Comparison of ENCODE assay signal across 1 cellular context in the genomic region with DNA sequence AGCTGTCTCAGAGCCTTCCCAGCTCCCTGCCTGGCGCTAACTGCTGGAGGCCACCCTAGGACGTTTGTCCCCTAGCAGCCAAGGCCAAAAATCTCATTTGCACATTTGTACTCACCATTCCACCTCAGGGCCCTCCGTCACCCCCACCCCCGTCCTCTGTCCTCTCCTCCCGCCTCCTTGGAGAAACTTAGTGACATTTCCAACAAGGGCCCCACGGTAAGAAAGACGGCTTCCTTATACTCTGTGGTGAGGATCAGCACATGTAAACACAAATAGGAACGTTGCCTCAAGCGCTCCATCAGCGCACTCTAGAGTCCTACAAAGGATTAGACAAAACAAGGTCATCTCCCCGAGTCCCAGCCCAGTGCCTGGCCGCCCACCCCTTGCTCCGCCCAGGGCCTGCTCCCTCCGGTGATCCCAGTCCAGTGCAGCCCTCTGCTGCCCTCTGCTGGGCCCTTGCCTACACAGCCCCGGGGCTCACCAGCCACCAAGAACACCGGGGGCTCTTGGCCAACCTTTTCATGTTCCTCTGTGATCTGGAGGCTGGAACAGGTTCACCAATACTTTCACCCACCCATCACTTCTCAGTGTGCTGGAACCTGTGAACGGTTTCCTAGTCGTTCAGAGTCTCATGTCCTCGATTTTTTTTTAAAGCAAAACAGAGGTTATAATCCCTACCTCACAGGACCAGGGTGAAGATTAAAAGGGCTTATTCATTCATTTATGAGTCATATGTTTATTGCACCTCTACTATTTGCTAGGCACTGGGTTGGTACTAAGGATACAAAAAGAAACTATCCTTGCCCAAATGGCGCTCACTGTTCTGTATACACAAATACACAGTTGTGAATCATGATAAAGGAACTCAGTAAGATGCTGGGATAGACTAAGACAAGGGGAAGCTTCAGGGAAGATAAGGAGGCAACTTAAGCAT.
A peak's percentile ranks its signal among the peaks of the same experiment; 100 is the strongest.
TF ChIP-seq lines count a peak whose summit lies in the region.

No MANE protein-coding gene starts in this region.

TF ChIP-seq in HepG2, 621 proteins besides CTCF, POLR2A, EP300 and RAD21 (continued from another document and continues in another):
- TF ChIP-seq, protein P1, sequence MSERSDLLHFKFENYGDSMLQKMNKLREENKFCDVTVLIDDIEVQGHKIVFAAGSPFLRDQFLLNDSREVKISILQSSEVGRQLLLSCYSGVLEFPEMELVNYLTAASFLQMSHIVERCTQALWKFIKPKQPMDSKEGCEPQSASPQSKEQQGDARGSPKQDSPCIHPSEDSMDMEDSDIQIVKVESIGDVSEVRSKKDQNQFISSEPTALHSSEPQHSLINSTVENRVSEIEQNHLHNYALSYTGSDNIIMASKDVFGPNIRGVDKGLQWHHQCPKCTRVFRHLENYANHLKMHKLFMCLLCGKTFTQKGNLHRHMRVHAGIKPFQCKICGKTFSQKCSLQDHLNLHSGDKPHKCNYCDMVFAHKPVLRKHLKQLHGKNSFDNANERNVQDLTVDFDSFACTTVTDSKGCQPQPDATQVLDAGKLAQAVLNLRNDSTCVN (CRISPR knock-in tag; IDR thresholded peaks at IDR 0.05; ENCODE audit: borderline replicate concordance) = peak; percentile 58; the same call in 1 of the 2 replicates
- TF ChIP-seq POGK (CRISPR knock-in tag; conservative IDR thresholded peaks at IDR 0.05) = peak; percentile 67; the same call in 1 of the 2 replicates
- TF ChIP-seq BCL6 (CRISPR knock-in tag; IDR thresholded peaks at IDR 0.05) = 0 out of 2 replicates have a peak, but pooled peaks have one; percentile 26
- TF ChIP-seq EZH2 (conservative IDR thresholded peaks at IDR 0.05; ENCODE audit: low read depth, low read length) = no peak
- TF ChIP-seq ARNT2 (CRISPR knock-in tag; IDR thresholded peaks at IDR 0.05; ENCODE audit: low read depth) = peak; percentile 67; the same call in 1 of the 2 replicates
- TF ChIP-seq, protein P2, sequence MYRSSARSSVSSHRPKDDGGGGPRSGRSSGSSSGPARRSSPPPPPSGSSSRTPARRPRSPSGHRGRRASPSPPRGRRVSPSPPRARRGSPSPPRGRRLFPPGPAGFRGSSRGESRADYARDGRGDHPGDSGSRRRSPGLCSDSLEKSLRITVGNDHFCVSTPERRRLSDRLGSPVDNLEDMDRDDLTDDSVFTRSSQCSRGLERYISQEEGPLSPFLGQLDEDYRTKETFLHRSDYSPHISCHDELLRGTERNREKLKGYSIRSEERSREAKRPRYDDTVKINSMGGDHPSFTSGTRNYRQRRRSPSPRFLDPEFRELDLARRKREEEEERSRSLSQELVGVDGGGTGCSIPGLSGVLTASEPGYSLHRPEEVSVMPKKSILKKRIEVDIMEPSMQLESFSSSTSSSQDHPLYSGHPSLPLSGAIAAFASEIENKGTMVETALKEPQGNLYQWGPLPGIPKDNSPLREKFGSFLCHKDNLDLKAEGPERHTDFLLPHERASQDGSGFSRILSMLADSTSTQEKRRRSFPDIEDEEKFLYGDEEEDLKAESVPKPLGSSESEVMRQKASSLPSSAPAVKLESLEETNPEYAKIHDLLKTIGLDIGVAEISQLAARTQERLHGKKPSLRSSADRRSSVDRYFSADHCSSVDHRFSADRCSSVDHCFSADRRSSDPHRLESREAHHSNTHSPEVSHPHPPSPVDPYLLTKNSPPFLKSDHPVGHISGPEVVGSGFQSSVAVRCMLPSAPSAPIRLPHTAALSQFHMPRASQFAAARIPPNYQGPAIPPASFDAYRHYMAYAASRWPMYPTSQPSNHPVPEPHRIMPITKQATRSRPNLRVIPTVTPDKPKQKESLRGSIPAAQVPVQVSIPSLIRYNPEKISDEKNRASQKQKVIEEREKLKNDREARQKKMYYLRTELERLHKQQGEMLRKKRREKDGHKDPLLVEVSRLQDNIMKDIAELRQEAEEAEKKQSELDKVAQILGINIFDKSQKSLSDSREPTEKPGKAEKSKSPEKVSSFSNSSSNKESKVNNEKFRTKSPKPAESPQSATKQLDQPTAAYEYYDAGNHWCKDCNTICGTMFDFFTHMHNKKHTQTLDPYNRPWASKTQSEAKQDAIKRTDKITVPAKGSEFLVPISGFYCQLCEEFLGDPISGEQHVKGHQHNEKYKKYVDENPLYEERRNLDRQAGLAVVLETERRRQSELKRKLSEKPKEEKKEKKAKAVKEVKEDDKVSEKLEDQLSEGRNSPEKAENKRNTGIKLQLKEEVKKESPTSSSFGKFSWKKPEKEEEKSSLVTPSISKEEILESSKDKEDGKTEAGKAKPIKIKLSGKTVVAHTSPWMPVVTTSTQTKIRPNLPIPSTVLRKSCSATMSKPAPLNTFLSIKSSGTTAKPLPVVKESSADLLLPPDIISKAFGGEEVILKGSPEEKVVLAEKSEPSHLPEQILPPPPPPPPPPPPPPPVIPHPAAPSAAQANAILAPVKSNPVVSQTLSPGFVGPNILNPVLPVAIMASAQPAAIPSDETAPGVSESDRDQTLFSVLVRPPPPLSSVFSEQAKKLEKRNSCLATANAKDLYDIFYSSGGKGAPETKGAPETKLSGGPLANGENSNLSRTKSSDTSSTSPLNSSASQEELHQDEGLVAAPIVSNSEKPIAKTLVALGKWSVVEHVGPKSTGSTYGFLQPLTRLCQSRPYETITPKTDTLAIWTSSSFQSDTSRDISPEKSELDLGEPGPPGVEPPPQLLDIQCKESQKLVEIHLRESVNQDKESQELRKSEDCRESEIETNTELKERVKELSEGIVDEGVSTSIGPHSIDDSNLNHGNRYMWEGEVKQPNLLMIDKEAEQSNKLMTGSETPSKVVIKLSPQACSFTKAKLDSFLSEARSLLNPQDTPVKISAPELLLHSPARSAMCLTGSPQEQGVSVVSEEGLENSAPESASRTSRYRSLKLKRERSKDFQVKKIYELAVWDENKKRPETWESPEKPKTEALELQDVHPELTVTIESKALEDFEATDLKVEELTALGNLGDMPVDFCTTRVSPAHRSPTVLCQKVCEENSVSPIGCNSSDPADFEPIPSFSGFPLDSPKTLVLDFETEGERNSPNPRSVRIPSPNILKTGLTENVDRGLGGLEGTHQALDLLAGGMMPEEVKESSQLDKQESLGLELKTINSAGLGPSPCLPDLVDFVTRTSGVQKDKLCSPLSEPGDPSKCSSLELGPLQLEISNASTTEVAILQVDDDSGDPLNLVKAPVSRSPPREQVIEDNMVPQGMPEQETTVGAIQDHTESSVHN (CRISPR knock-in tag; IDR thresholded peaks at IDR 0.05) = no peak
- TF ChIP-seq, protein P3, sequence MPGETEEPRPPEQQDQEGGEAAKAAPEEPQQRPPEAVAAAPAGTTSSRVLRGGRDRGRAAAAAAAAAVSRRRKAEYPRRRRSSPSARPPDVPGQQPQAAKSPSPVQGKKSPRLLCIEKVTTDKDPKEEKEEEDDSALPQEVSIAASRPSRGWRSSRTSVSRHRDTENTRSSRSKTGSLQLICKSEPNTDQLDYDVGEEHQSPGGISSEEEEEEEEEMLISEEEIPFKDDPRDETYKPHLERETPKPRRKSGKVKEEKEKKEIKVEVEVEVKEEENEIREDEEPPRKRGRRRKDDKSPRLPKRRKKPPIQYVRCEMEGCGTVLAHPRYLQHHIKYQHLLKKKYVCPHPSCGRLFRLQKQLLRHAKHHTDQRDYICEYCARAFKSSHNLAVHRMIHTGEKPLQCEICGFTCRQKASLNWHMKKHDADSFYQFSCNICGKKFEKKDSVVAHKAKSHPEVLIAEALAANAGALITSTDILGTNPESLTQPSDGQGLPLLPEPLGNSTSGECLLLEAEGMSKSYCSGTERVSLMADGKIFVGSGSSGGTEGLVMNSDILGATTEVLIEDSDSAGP (CRISPR knock-in tag; IDR thresholded peaks at IDR 0.05; ENCODE audit: borderline replicate concordance) = peak; percentile 53; the same call in 1 of the 2 replicates
- TF ChIP-seq ISL2 (CRISPR knock-in tag; IDR thresholded peaks at IDR 0.05) = peak; percentile 48; the same call in 1 of the 2 replicates
- 0 out of 2 replicates have a peak, but pooled peaks have one; percentile 60 for TF ChIP-seq ZNF354B (CRISPR knock-in tag; IDR thresholded peaks at IDR 0.05)
- TF ChIP-seq ERF (CRISPR knock-in tag; IDR thresholded peaks at IDR 0.05) = peak; percentile 37; the same call in 1 of the 2 replicates
- TF ChIP-seq FOXA3 (CRISPR knock-in tag; IDR thresholded peaks at IDR 0.05) = peak; percentile 55; the same call in 1 of the 2 replicates
- peak; percentile 61; the same call in 1 of the 2 replicates for TF ChIP-seq MIER3 (CRISPR knock-in tag; IDR thresholded peaks at IDR 0.05; ENCODE audit: borderline replicate concordance)
- TF ChIP-seq IKZF5 (CRISPR knock-in tag; IDR thresholded peaks at IDR 0.05) = peak; percentile 71; the same call in 1 of the 2 replicates
- 0 out of 2 replicates have a peak, but pooled peaks have one; percentile 39 for TF ChIP-seq RXRB (CRISPR knock-in tag; IDR thresholded peaks at IDR 0.05; ENCODE audit: borderline replicate concordance)
- TF ChIP-seq ZNF142 (CRISPR knock-in tag; IDR thresholded peaks at IDR 0.05) = no peak
- TF ChIP-seq ZNF205 (CRISPR knock-in tag; IDR thresholded peaks at IDR 0.05) = peak; percentile 60; the same call in 1 of the 2 replicates
- TF ChIP-seq TOE1 (CRISPR knock-in tag; IDR thresholded peaks at IDR 0.05) = no peak
- no peak for TF ChIP-seq CHD4 (IDR thresholded peaks at IDR 0.05; ENCODE audit: borderline replicate concordance, low read length)
- TF ChIP-seq, protein P4, sequence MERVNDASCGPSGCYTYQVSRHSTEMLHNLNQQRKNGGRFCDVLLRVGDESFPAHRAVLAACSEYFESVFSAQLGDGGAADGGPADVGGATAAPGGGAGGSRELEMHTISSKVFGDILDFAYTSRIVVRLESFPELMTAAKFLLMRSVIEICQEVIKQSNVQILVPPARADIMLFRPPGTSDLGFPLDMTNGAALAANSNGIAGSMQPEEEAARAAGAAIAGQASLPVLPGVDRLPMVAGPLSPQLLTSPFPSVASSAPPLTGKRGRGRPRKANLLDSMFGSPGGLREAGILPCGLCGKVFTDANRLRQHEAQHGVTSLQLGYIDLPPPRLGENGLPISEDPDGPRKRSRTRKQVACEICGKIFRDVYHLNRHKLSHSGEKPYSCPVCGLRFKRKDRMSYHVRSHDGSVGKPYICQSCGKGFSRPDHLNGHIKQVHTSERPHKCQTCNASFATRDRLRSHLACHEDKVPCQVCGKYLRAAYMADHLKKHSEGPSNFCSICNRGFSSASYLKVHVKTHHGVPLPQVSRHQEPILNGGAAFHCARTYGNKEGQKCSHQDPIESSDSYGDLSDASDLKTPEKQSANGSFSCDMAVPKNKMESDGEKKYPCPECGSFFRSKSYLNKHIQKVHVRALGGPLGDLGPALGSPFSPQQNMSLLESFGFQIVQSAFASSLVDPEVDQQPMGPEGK (CRISPR knock-in tag; IDR thresholded peaks at IDR 0.05) = peak; percentile 65
- 0 out of 2 replicates have a peak, but pooled peaks have one; percentile 44 for TF ChIP-seq KMT2B (CRISPR knock-in tag; IDR thresholded peaks at IDR 0.05)
- TF ChIP-seq, protein P5, sequence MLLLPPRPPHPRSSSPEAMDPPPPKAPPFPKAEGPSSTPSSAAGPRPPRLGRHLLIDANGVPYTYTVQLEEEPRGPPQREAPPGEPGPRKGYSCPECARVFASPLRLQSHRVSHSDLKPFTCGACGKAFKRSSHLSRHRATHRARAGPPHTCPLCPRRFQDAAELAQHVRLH (CRISPR knock-in tag; IDR thresholded peaks at IDR 0.05; ENCODE audit: borderline replicate concordance, low read depth) = peak; percentile 86; the same call in 1 of the 2 replicates
- peak; percentile 83 for TF ChIP-seq ZBTB7B (CRISPR knock-in tag; IDR thresholded peaks at IDR 0.05)
- TF ChIP-seq JUND (CRISPR knock-in tag; IDR thresholded peaks at IDR 0.05) = no peak
- peak; percentile 38 for TF ChIP-seq YY1 (IDR thresholded peaks at IDR 0.05; ENCODE audit: insufficient read depth, insufficient replicate concordance, low read depth, low read length)
